Comparison of ENCODE assay signal across 26 cellular contexts in genomic region chr2:225740086-225740485, GRCh38.
"Had no signal": no experiment of that assay in that cellular context is flagged by ENCODE, and none has a peak within 500 bp of the region (broad histone marks: within the 10 kb centered on the region; RNA-seq: fewer than 3 reads in every experiment).

No MANE protein-coding gene starts in this region.

- H3K4me1 ChIP-seq: colonic mucosa, lower lobe of right lung, suprapubic skin, uterus had no signal

- H2AFZ ChIP-seq: parathyroid adenoma had no signal

- H3K27ac Mint-ChIP-seq: activated CD4-positive, alpha-beta memory T cell treated with anti-CD3 and anti-CD28 coated beads for 36 hours; activated CD4-positive, alpha-beta T cell treated with anti-CD3 and anti-CD28 coated beads for 36 hours; activated CD8-positive, alpha-beta memory T cell treated with anti-CD3 and anti-CD28 coated beads, Interleukin-2, amount 10 ng/mL, durations not matched to agents 7 days and 5 days; activated naive CD8-positive, alpha-beta T cell treated with anti-CD3 and anti-CD28 coated beads, Interleukin-2, amount 10 ng/mL, durations not matched to agents 7 days and 5 days; brain; endodermal cell; natural killer cell; stimulated activated naive CD8-positive, alpha-beta T cell treated with anti-CD3 and anti-CD28 coated beads, Interleukin-15, amount 100 ng/mL, for 72 hours; WTC11 had no signal

- H3K4me3 Mint-ChIP-seq: activated CD4-positive, alpha-beta memory T cell treated with anti-CD3 and anti-CD28 coated beads for 36 hours; activated CD4-positive, alpha-beta T cell treated with anti-CD3 and anti-CD28 coated beads for 36 hours; activated CD8-positive, alpha-beta memory T cell treated with anti-CD3 and anti-CD28 coated beads, Interleukin-2, amount 10 ng/mL, durations not matched to agents 7 days and 5 days; activated naive CD8-positive, alpha-beta T cell treated with anti-CD3 and anti-CD28 coated beads, Interleukin-2, amount 10 ng/mL, durations not matched to agents 7 days and 5 days; brain; endodermal cell; natural killer cell; stimulated activated naive CD8-positive, alpha-beta T cell treated with anti-CD3 and anti-CD28 coated beads, Interleukin-15, amount 100 ng/mL, for 72 hours; WTC11 had no signal

- H3K27me3 ChIP-seq: colonic mucosa, neutrophil, suprapubic skin, transverse colon, uterus had no signal

- H3K9me3 Mint-ChIP-seq: activated CD4-positive, alpha-beta memory T cell treated with anti-CD3 and anti-CD28 coated beads for 36 hours; activated naive CD8-positive, alpha-beta T cell treated with anti-CD3 and anti-CD28 coated beads, Interleukin-2, amount 10 ng/mL, durations not matched to agents 7 days and 5 days; endodermal cell had no signal

- H3K27ac ChIP-seq: colonic mucosa, lower lobe of right lung, neutrophil, parathyroid adenoma, suprapubic skin, transverse colon, uterus had no signal

- H3K36me3 Mint-ChIP-seq: activated CD4-positive, alpha-beta memory T cell treated with anti-CD3 and anti-CD28 coated beads for 36 hours; activated CD8-positive, alpha-beta memory T cell treated with anti-CD3 and anti-CD28 coated beads, Interleukin-2, amount 10 ng/mL, durations not matched to agents 7 days and 5 days; activated naive CD8-positive, alpha-beta T cell treated with anti-CD3 and anti-CD28 coated beads, Interleukin-2, amount 10 ng/mL, durations not matched to agents 7 days and 5 days; brain; natural killer cell; WTC11 had no signal

- H3K9me3 ChIP-seq: colonic mucosa, lower lobe of right lung, neutrophil, suprapubic skin, transverse colon, uterus had no signal

- H3K4me1 Mint-ChIP-seq: activated CD4-positive, alpha-beta T cell treated with anti-CD3 and anti-CD28 coated beads for 36 hours; activated CD8-positive, alpha-beta memory T cell treated with anti-CD3 and anti-CD28 coated beads, Interleukin-2, amount 10 ng/mL, durations not matched to agents 7 days and 5 days; activated naive CD8-positive, alpha-beta T cell treated with anti-CD3 and anti-CD28 coated beads, Interleukin-2, amount 10 ng/mL, durations not matched to agents 7 days and 5 days; endodermal cell; natural killer cell; stimulated activated naive CD8-positive, alpha-beta T cell treated with anti-CD3 and anti-CD28 coated beads, Interleukin-15, amount 100 ng/mL, for 72 hours; WTC11 had no signal

- H3K27me3 Mint-ChIP-seq: activated CD4-positive, alpha-beta T cell treated with anti-CD3 and anti-CD28 coated beads for 36 hours; activated CD8-positive, alpha-beta memory T cell treated with anti-CD3 and anti-CD28 coated beads, Interleukin-2, amount 10 ng/mL, durations not matched to agents 7 days and 5 days; brain had no signal

- DNase-seq: activated CD4-positive, alpha-beta memory T cell treated with anti-CD3 and anti-CD28 coated beads for 36 hours; activated CD4-positive, alpha-beta T cell treated with anti-CD3 and anti-CD28 coated beads for 36 hours; activated CD8-positive, alpha-beta memory T cell treated with anti-CD3 and anti-CD28 coated beads, Interleukin-2, amount 10 ng/mL, durations not matched to agents 7 days and 5 days; activated naive CD4-positive, alpha-beta T cell treated with Interleukin-2 at 50 U/mL for 16 hours; activated naive CD8-positive, alpha-beta T cell treated with anti-CD3 and anti-CD28 coated beads, Interleukin-2, amount 10 ng/mL, durations not matched to agents 7 days and 5 days; amygdala; caudate nucleus; colonic mucosa; endodermal cell; foreskin melanocyte; glutamatergic neuron; hippocampal formation; islet precursor cell; lower lobe of right lung; natural killer cell; stimulated activated CD4-positive, alpha-beta T cell treated with anti-CD3 and anti-CD28 coated beads, Interleukin-4, amount 100 ng/mL, for 1 hour; stimulated activated naive CD8-positive, alpha-beta T cell treated with anti-CD3 and anti-CD28 coated beads, Interleukin-15, amount 100 ng/mL, for 72 hours; transverse colon; uterus had no signal

- H3K4me2 ChIP-seq: smooth muscle cell had no signal

- H3K9ac ChIP-seq: parathyroid adenoma had no signal

- H3K79me2 ChIP-seq: parathyroid adenoma had no signal

- H3K36me3 ChIP-seq: colonic mucosa, lower lobe of right lung, neutrophil, suprapubic skin, transverse colon, uterus had no signal

- ATAC-seq: activated CD4-positive, alpha-beta T cell treated with anti-CD3 and anti-CD28 coated beads for 36 hours; activated CD8-positive, alpha-beta memory T cell treated with anti-CD3 and anti-CD28 coated beads, Interleukin-2, amount 10 ng/mL, durations not matched to agents 7 days and 5 days; lower lobe of right lung; natural killer cell; sciatic nerve; stimulated activated naive CD8-positive, alpha-beta T cell treated with anti-CD3 and anti-CD28 coated beads, Interleukin-15, amount 100 ng/mL, for 72 hours; WTC11 had no signal

- H3K4me3 ChIP-seq: colonic mucosa, lower lobe of right lung, smooth muscle cell, suprapubic skin, transverse colon, uterus had no signal
